21 cellular contexts compared by ENCODE assay signal in the genomic region with DNA sequence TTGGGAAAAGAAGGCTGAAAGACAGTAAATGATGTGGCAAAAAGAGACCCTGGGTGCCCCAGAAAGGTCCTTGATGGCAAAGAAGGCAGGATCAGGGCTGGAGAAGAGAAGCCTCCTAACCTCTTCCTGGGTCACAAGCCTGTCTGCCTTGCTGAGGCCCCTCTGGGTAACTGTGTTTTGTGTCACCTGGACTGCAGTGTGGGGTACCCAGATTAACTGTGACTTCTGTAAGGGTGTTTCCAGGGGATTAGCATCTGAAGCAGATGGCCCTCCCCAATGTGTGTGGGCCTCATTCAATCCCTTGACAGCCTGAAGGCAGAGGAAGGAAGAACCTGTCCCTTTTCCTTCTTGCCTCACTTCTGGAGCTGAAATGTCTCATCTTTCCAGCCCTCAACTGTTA.
"Had no signal": no experiment of that assay in that cellular context is flagged by ENCODE, and none has a peak within 500 bp of the region (broad histone marks: within the 10 kb centered on the region; RNA-seq: fewer than 3 reads in every experiment).

No MANE protein-coding gene starts in this region.

- H3K27ac ChIP-seq: colonic mucosa, heart left ventricle, neutrophil, upper lobe of right lung, vagina had no signal

- H3K9me3 ChIP-seq: colonic mucosa, neutrophil, stomach, upper lobe of right lung, vagina had no signal

- H3K4me1 Mint-ChIP-seq: endodermal cell, naive B cell had no signal

- H3K4me3 ChIP-seq: colonic mucosa, heart left ventricle, lung, stomach, upper lobe of right lung, vagina had no signal

- H3K4me1 ChIP-seq: colonic mucosa had no signal

- DNase-seq: colonic mucosa; dermis blood vessel endothelial cell; endodermal cell; erythroblast; heart left ventricle; hippocampal formation; left colon; left ventricle myocardium superior; mesendoderm; naive B cell; nephron progenitor cell; stimulated activated CD4-positive, alpha-beta T cell treated with anti-CD3 and anti-CD28 coated beads, Interleukin-2, amount 100 ng/mL, for 24 hours; stimulated activated CD4-positive, alpha-beta T cell treated with anti-CD3 and anti-CD28 coated beads, Interleukin-4, amount 100 ng/mL, for 4 hours; stimulated activated naive B cell treated with anti-CD40 and anti-IgM and Interleukin-4, amounts not matched to agents 10 μg/mL and 1 μg/mL and 100 μg/mL, for 72 hours; stomach; substantia nigra; upper lobe of right lung had no signal

- H3K27ac Mint-ChIP-seq: endodermal cell; naive B cell; nephron progenitor cell; stimulated activated naive B cell treated with anti-CD40 and anti-IgM and Interleukin-4, amounts not matched to agents 10 μg/mL and 1 μg/mL and 100 μg/mL, for 72 hours had no signal

- H3K36me3 ChIP-seq: colonic mucosa, heart left ventricle, neutrophil, stomach, upper lobe of right lung, vagina had no signal

- H3K4me3 Mint-ChIP-seq: endodermal cell; naive B cell; nephron progenitor cell; stimulated activated naive B cell treated with anti-CD40 and anti-IgM and Interleukin-4, amounts not matched to agents 10 μg/mL and 1 μg/mL and 100 μg/mL, for 72 hours had no signal

- H3K27me3 ChIP-seq: colonic mucosa, heart left ventricle, stomach, upper lobe of right lung, vagina had no signal

- ATAC-seq: heart left ventricle; left colon; left ventricle myocardium superior; sciatic nerve; stimulated activated naive B cell treated with anti-CD40 and anti-IgM and Interleukin-4, amounts not matched to agents 10 μg/mL and 1 μg/mL and 100 μg/mL, for 72 hours; upper lobe of right lung had no signal
